ENCODE assay signal across 13 cellular contexts in genomic region chr9:136667217-136667939, GRCh38. TPM values are rescaled to one million over a fixed set of nuclear protein-coding genes. Genes with fewer than 3 reads are reported as not detected.
DNase-seq lines count a peak whose midpoint lies in the region; ATAC-seq and TF ChIP-seq lines count a peak whose summit lies in the region.
"Had no signal": no experiment of that assay in that cellular context is flagged by ENCODE, and none has a peak within 500 bp of the region (broad histone marks: within the 10 kb centered on the region; RNA-seq: fewer than 3 reads in every experiment).

No MANE protein-coding gene starts in this region.

- no peak for TF ChIP-seq CTCF in heart right ventricle (IDR thresholded peaks at IDR 0.05)
- no peak for TF ChIP-seq CTCF in colonic mucosa (IDR thresholded peaks at IDR 0.05)
- TF ChIP-seq CTCF in uterus (IDR thresholded peaks at IDR 0.05) = no peak

- no peak overlapping the region for H2BK120ac ChIP-seq in mesenchymal stem cell (ENCODE audit: low read depth, low read length)

- H3K27ac ChIP-seq in heart right ventricle = peak overlapping the region; percentile 64 to 94 (median 81)
- H3K27ac ChIP-seq in colonic mucosa = no peak overlapping the region
- H3K27ac ChIP-seq in mesenchymal stem cell (ENCODE audit: low read length, poor library complexity, severe bottlenecking) = peak overlapping the region; percentile 65
- H3K27ac ChIP-seq in uterus = peak overlapping the region in 1 of 2 donors; percentile 49
- H3K27ac ChIP-seq: testis had no signal

- H3K9me3 ChIP-seq in heart right ventricle = no peaks in the 10 kb centered on the region
- H3K9me3 ChIP-seq in colonic mucosa = no peaks in the 10 kb centered on the region
- H3K9me3 ChIP-seq in mesenchymal stem cell (ENCODE audit: control insufficient read depth, low read length) = no peaks in the 10 kb centered on the region
- no peaks in the 10 kb centered on the region for H3K9me3 ChIP-seq in uterus
- H3K9me3 ChIP-seq: testis had no signal

- DNase-seq in heart right ventricle (no peak), left cardiac atrium (no peak), colonic mucosa (no peak), mesenchymal stem cell (no peak), uterus (no peak), HCEC 1CT (no peak), NCI-H1105 treated with DMSO at 0.1 percent for 48 hours (lab: John Stamatoyannopoulos, UW) (no peak)
- DNase-seq: midbrain, SW 1271, testis had no signal

- H3K4me3 ChIP-seq in heart right ventricle = peak overlapping the region; percentile 52 to 79 (median 64)
- H3K4me3 ChIP-seq in colonic mucosa = peak overlapping the region; percentile 5
- no peak overlapping the region for H3K4me3 ChIP-seq in mesenchymal stem cell (ENCODE audit: insufficient read depth in 1 of 2, low read depth in 1 of 2, low read length in 2 of 2)
- H3K4me3 ChIP-seq in uterus = peak overlapping the region; percentile 17 to 24

- WGBS in heart right ventricle, 2 donors = 58 to 64% methylated on average over 21 of the region's 21 CpGs
- WGBS in mesenchymal stem cell = 81% methylated on average over 20 of the region's 21 CpGs

- no peak overlapping the region for H3K14ac ChIP-seq in mesenchymal stem cell (ENCODE audit: low read length in 2 of 2)

- no peak overlapping the region for H2AFZ ChIP-seq in mesenchymal stem cell (ENCODE audit: low read depth, low read length)

- intact Hi-C loops in heart right ventricle (cut with DNase I) (no loop called here), left cardiac atrium (cut with DNase I) (no loop called here), colonic mucosa (cut with DNase I) (no loop called here), uterus (cut with DNase I; ENCODE audit: low total_unique reads) (no loop called here)

- no peak for ATAC-seq in heart right ventricle
- ATAC-seq in left cardiac atrium = no peak
- ATAC-seq in SK-N-SH treated with all-trans-retinoic acid at 6 μM for 48 hours = no peak

- no peak overlapping the region for H2BK15ac ChIP-seq in mesenchymal stem cell (ENCODE audit: low read depth, poor library complexity, severe bottlenecking)

- H3K9ac ChIP-seq in colonic mucosa (ENCODE audit: low read depth in 2 of 2, low read length in 2 of 2) (peak overlapping the region; percentile 2 to 12), mesenchymal stem cell (ENCODE audit: low read length) (no peak overlapping the region)

- no peak for TF ChIP-seq POLR2A in uterus (IDR thresholded peaks at IDR 0.05)

- H3K4me1 ChIP-seq in heart right ventricle = peaks cover 0 to 33% (median 8%) of the 10 kb centered on the region in 9 donors
- peaks cover 4% of the 10 kb centered on the region for H3K4me1 ChIP-seq in colonic mucosa
- H3K4me1 ChIP-seq in mesenchymal stem cell (ENCODE audit: control insufficient read depth, insufficient read depth, low read depth, low read length) = peaks cover 75% of the 10 kb centered on the region
- peaks cover 0 to 18% of the 10 kb centered on the region in 2 donors for H3K4me1 ChIP-seq in uterus
- H3K4me1 ChIP-seq: testis had no signal

- peaks cover 18% of the 10 kb centered on the region for H3K79me1 ChIP-seq in mesenchymal stem cell (replicated peaks; ENCODE audit: low read length, poor library complexity, severe bottlenecking)

- no peak overlapping the region for H3K23ac ChIP-seq in mesenchymal stem cell (ENCODE audit: low read length in 2 of 2)

- no peak overlapping the region for H3K4ac ChIP-seq in mesenchymal stem cell (ENCODE audit: low read depth in 1 of 2, low read length in 2 of 2)

- H3K27me3 ChIP-seq in heart right ventricle = peaks cover 0 to 72% (median 0%) of the 10 kb centered on the region in 7 donors
- peaks cover 57% of the 10 kb centered on the region for H3K27me3 ChIP-seq in colonic mucosa
- H3K27me3 ChIP-seq in mesenchymal stem cell (ENCODE audit: control insufficient read depth in 1 of 2, insufficient read depth in 1 of 2, low read length in 2 of 2) = peaks cover 0 to 66% of the 10 kb centered on the region in 2 experiments
- peaks cover 0 to 18% of the 10 kb centered on the region in 2 donors for H3K27me3 ChIP-seq in uterus
- H3K27me3 ChIP-seq: testis had no signal

- no peak overlapping the region for H4K8ac ChIP-seq in mesenchymal stem cell (ENCODE audit: low read length)

- H2BK12ac ChIP-seq in mesenchymal stem cell (ENCODE audit: low read length in 2 of 2) = no peak overlapping the region

- H3K36me3 ChIP-seq in heart right ventricle (peaks cover 0 to 84% (median 42%) of the 10 kb centered on the region in 9 donors), colonic mucosa (no peaks in the 10 kb centered on the region), mesenchymal stem cell (ENCODE audit: control insufficient read depth in 1 of 2, insufficient read depth in 2 of 2, low read depth in 1 of 2, low read length in 2 of 2) (peaks cover 0 to 33% of the 10 kb centered on the region in 2 experiments), uterus (no peaks in the 10 kb centered on the region)

- H3K4me2 ChIP-seq in mesenchymal stem cell (ENCODE audit: low read length, poor library complexity, severe bottlenecking) = peak overlapping the region; percentile 71

- H4K91ac ChIP-seq in mesenchymal stem cell (ENCODE audit: low read length) = no peak overlapping the region

- peak overlapping the region; percentile 79 for H2BK5ac ChIP-seq in mesenchymal stem cell (ENCODE audit: low read depth, low read length, poor library complexity, severe bottlenecking)

- no peak overlapping the region for H3K18ac ChIP-seq in mesenchymal stem cell (ENCODE audit: low read depth in 1 of 2, low read length in 2 of 2)

- no peak overlapping the region for H2AK5ac ChIP-seq in mesenchymal stem cell (ENCODE audit: low read length, severe bottlenecking)

TF ChIP-seq in SK-N-SH treated with all-trans-retinoic acid at 6 μM for 48 hours, 23 proteins besides CTCF, POLR2A, EP300 and RAD21 (continues in another document):
- TF ChIP-seq OSR1 (CRISPR knock-in tag; IDR thresholded peaks at IDR 0.05) (no peak), ZFP30 (CRISPR knock-in tag; IDR thresholded peaks at IDR 0.05) (no peak), ZFP3 (CRISPR knock-in tag; IDR thresholded peaks at IDR 0.05) (no peak), ARNTL (CRISPR knock-in tag; IDR thresholded peaks at IDR 0.05; ENCODE audit: borderline replicate concordance, low read depth) (no peak), POU6F1 (CRISPR knock-in tag; IDR thresholded peaks at IDR 0.05; ENCODE audit: borderline replicate concordance, low read depth) (no peak), ISL1 (CRISPR knock-in tag; IDR thresholded peaks at IDR 0.05) (no peak), CSDC2 (CRISPR knock-in tag; IDR thresholded peaks at IDR 0.05) (no peak), TSHZ2 (CRISPR knock-in tag; IDR thresholded peaks at IDR 0.05) (no peak)

RNA-seq across cellular contexts. Expression of gene EGFL7, which starts 4.7 kb away (rescaled TPM):
- total RNA-seq in heart right ventricle (100 to 1,000 TPM in 5 of 10 donors, 10 to 100 TPM in 5; 68.6 to 115 (median 99.6) TPM), left cardiac atrium (100 to 1,000 TPM in 1 of 2 donors, 10 to 100 TPM in 1; 86.6 to 138 TPM), colonic mucosa (10 to 100 TPM; 17.3 to 28.4 TPM), uterus (1,000 to 10,000 TPM in 1 of 4 donors, 100 to 1,000 TPM in 3; 119 to 1,791 (median 307) TPM)
- polyA plus RNA-seq in heart right ventricle = 100 to 1,000 TPM; 160 to 377 TPM
- polyA plus RNA-seq in mesenchymal stem cell (2013, experiment 1 of 2) = 29.0 TPM
- 30.0 TPM for polyA plus RNA-seq in mesenchymal stem cell (2013, experiment 2 of 2)
- total RNA-seq: OCI-LY7 had no signal

RNA-seq across cellular contexts. Expression of gene AGPAT2, which starts 19.9 kb away (rescaled TPM):
- total RNA-seq in heart right ventricle (10 to 100 TPM; 48.1 to 83.3 (median 58.4) TPM), left cardiac atrium (100 to 1,000 TPM; 154 TPM), colonic mucosa (100 to 1,000 TPM; 197 to 372 TPM), uterus (10 to 100 TPM; 22.7 to 45.1 (median 38.6) TPM)
- 100 to 1,000 TPM in 1 of 2 donors, 10 to 100 TPM in 1; 97.2 to 195 TPM for polyA plus RNA-seq in heart right ventricle
- 38.4 TPM for polyA plus RNA-seq in mesenchymal stem cell (2013, experiment 1 of 2)
- 36.4 TPM for polyA plus RNA-seq in mesenchymal stem cell (2013, experiment 2 of 2)

RNA-seq across cellular contexts. Expression of gene DIPK1B, which starts 45.0 kb away (rescaled TPM):
- total RNA-seq in heart right ventricle (10 to 100 TPM; 15.7 to 26.1 (median 17.9) TPM), left cardiac atrium (10 to 100 TPM; 23.2 to 35.2 TPM), colonic mucosa (1 to 10 TPM in 1 of 2 donors, under 1 TPM in 1; 0.82 to 2.8 TPM), uterus (10 to 100 TPM in 3 of 4 donors, 1 to 10 TPM in 1; 3.2 to 26.3 (median 21.0) TPM)
- polyA plus RNA-seq in heart right ventricle = 10 to 100 TPM; 24.8 to 37.9 TPM
- polyA plus RNA-seq in mesenchymal stem cell (2013, experiment 1 of 2) = 5.0 TPM
- polyA plus RNA-seq in mesenchymal stem cell (2013, experiment 2 of 2) = 4.6 TPM
- total RNA-seq: osteoblast had no signal

Comparison
In these comparisons a context has a peak if more than half of its experiments do, and no peak if none do; other contexts are left out.
1. H3K4me3 ChIP-seq: peak in heart right ventricle (10 of 10), colonic mucosa (single experiment) and uterus (2 of 2); none in mesenchymal stem cell (0 of 2).